ENCODE assay signal across 15 cellular contexts in the genomic region with DNA sequence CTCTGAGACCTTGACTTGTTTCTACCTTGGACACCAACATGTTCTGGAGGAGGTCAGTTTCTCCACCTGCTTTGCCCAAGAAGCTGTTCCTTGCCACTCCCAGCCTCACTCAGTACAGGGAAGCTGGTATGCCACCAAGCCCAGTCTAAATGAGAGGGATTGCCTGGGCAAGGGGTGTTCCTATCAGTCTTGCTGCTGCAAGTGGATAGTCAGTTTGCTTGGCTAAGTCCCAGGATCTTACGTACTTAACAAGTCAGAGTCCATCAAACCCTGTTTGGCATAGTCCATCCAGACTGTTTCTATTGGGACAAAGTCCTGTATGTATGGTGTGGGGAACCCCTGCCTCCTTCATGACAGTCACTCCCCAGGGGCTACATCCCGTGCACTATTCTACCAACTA.
"Had no signal": no experiment of that assay in that cellular context is flagged by ENCODE, and none has a peak within 500 bp of the region (broad histone marks: within the 10 kb centered on the region; RNA-seq: fewer than 3 reads in every experiment).

No MANE protein-coding gene starts in this region.

- H3K36me3 ChIP-seq: ovary had no signal

- H3K27ac ChIP-seq: ovary, tibial nerve had no signal

- H3K27me3 ChIP-seq: ovary, tibial nerve had no signal

- ATAC-seq: activated CD8-positive, alpha-beta T cell treated with anti-CD3 and anti-CD28 coated beads for 36 hours; naive thymus-derived CD8-positive, alpha-beta T cell; stimulated activated naive CD8-positive, alpha-beta T cell treated with anti-CD3 and anti-CD28 coated beads, Interleukin-15, Interleukin-2, amounts not matched to agents 100 U/mL and 50 U/mL, for 24 hours had no signal

- DNase-seq: activated CD4-positive, alpha-beta T cell treated with anti-CD3 and anti-CD28 coated beads, Interleukin-2, amount 10 ng/mL, durations not matched to agents 24 days and 14 days; activated CD8-positive, alpha-beta T cell treated with anti-CD3 and anti-CD28 coated beads for 36 hours; activated naive CD4-positive, alpha-beta T cell treated with Interleukin-2 at 50 U/mL for 16 hours; activated T-cell treated with anti-CD3 and anti-CD28 coated beads, Interleukin-2, amount 50 U/mL, for 24 hours; anterior cingulate cortex; central memory CD4-positive, alpha-beta T cell; mammary epithelial cell; naive thymus-derived CD8-positive, alpha-beta T cell; ovary; stimulated activated CD4-positive, alpha-beta T cell treated with anti-CD3 and anti-CD28 coated beads, Interleukin-2, amount 100 ng/mL, for 24 hours; stimulated activated naive CD8-positive, alpha-beta T cell treated with anti-CD3 and anti-CD28 coated beads, Interleukin-15, Interleukin-2, amounts not matched to agents 100 U/mL and 50 U/mL, for 24 hours; T-helper 1 cell; T1000 had no signal

- FAIRE-seq: colon had no signal

- H3K4me3 ChIP-seq: ovary, tibial nerve had no signal

- H3K9me3 ChIP-seq: ovary had no signal
